27 cellular contexts compared by ENCODE assay signal in the genomic region with DNA sequence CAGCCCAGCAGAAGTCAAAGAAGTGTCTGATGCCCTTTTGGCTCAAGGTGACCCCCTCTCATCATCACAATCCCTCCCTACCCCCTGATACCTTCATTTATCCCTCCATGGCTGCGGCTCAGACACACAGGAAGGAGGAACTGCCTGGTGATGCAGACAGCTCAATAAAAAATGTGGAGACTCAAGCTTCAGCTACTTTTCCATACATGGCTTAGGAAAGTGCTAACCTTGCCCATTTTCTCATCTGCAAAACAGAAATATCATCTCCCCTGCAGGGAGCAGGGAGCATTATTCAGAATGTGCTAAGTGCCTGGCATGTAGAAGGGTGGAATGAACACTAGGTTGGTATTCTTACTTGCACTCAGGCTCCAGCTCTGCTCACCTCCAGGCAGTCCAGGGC. TPM values are rescaled to one million over a fixed set of nuclear protein-coding genes. Genes with fewer than 3 reads are reported as not detected.
"Had no signal": no experiment of that assay in that cellular context is flagged by ENCODE, and none has a peak within 500 bp of the region (broad histone marks: within the 10 kb centered on the region; RNA-seq: fewer than 3 reads in every experiment).

No MANE protein-coding gene starts in this region.

- H3K4me2 ChIP-seq: KMS-11, SK-N-SH had no signal

- H3K4me3 ChIP-seq: K562 had no signal

- H3K27ac ChIP-seq: KMS-11, RWPE1 had no signal

- DNase-seq: Kasumi-1, MM.1S, NCI-H1092 treated with DMSO at 0.1 percent for 48 hours, NCI-H1436, NCI-H187, NCI-H2029, NCI-H2081 treated with DMSO at 0.1 percent for 48 hours, NCI-H2171, NCI-H226, NCI-H446, NCI-H510A, NCI-H524 treated with DMSO at 0.1 percent for 48 hours, NCI-H69, NCI-H774, PC-3, SHP77, SK-N-SH, SW 1271, T-helper 1 cell had no signal

- FAIRE-seq: HepG2, K562 had no signal

- H3K9me3 ChIP-seq: SK-N-SH had no signal

- H3K9me2 ChIP-seq: SK-N-SH had no signal

- ATAC-seq: HepG2, K562, Panc1, PC-3 had no signal

- H3K9ac ChIP-seq: KMS-11, SK-N-SH had no signal

RNA-seq across cellular contexts. Expression of a gene that starts 23.8 kb away (rescaled TPM):
- total RNA-seq: HepG2, HT1080, OCI-LY7 had no signal
- polyA plus RNA-seq: HepG2, IgD-negative memory B cell, K562 had no signal
